In the genomic region with DNA sequence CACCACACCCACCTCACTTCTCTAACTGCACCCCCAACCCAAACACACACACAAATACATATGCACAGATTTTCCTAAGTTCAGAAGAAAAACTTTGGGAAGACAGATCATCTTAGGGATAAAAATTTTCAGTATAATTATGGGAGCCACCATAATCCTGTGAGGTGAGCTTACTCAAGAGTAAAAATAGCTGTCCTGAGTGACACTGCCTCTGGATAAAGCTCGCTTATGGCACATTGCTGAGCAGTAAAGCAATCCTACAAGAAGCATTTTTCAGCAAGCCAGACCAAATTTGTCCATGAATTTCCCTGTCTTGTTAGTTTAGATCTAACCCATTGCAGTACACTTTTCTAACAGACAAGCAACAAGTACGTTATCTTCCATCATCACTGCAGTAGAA, we compare ENCODE assay signal across 3 cellular contexts.
"Had no signal": no experiment of that assay in that cellular context is flagged by ENCODE, and none has a peak within 500 bp of the region (broad histone marks: within the 10 kb centered on the region; RNA-seq: fewer than 3 reads in every experiment).

No MANE protein-coding gene starts in this region.

- H3K4me3 ChIP-seq: GM12878 had no signal

- ATAC-seq: GM12878 had no signal

- DNase-seq: GDM1, GF-D8 had no signal
